Comparison of ENCODE assay signal across 8 cellular contexts in the genomic region with DNA sequence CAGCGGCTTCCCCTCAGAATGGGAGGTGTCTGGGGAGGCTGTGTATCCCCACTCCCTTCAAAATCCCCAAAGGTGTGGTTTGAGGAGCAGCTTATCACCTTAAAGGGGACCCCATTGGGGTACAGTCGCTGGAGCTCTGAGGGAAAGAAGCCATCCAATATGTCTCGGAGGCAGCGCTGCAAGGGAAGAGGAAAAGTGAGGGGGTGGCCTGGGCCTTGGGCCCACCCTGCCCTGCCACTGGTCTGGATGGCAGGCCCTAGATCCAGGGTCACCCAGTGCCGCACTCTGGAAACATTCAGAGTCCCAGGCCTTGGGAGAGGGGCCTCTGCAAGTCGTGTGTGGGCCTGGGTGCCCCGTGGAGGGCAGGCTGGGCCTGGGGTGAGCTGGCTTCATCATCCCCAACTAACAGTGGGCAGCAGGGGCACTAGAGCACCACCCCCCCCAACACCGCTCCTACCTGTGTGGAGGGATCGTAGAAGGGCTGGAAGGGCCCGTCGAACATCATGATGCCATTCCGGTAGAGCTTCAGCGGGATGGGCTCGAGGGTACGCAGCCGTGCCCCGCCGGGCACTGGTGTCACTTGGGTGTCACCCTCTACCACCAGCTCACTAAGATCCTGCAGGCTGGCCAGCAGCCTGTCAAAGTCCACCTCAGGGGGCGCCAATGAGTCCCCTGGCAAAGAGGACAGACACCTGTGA. TPM values are rescaled to one million over a fixed set of nuclear protein-coding genes. Genes with fewer than 3 reads are reported as not detected.
DNase-seq lines count a peak whose midpoint lies in the region; ATAC-seq lines count a peak whose summit lies in the region.

No MANE protein-coding gene starts in this region.

- H3K27me3 Mint-ChIP-seq in IgD-negative memory B cell = no peaks in the 10 kb centered on the region
- no peaks in the 10 kb centered on the region for H3K27me3 Mint-ChIP-seq in activated T-helper 1 cell treated with anti-CD3 and anti-CD28 coated beads, Interleukin-12 subunit alpha, Interleukin-12 subunit beta, Interleukin-2, Interleukin-4 antibody, amounts not matched to agents 30 ng/mL and 10 ng/mL and 1 ng/mL, durations not matched to agents 14 hours and 24 hours and 36 hours (ENCODE audit: insufficient read depth)

- no peak for ATAC-seq in HG02588 (IDR thresholded peaks at IDR 0.05; ENCODE audit: unreplicated experiment)
- ATAC-seq in HG03139 (IDR thresholded peaks at IDR 0.05; ENCODE audit: unreplicated experiment) = no peak

- H3K4me3 Mint-ChIP-seq in IgD-negative memory B cell = peak overlapping the region; percentile 70 to 92 (median 81)
- H3K4me3 Mint-ChIP-seq in activated T-helper 1 cell treated with anti-CD3 and anti-CD28 coated beads, Interleukin-12 subunit alpha, Interleukin-12 subunit beta, Interleukin-2, Interleukin-4 antibody, amounts not matched to agents 30 ng/mL and 10 ng/mL and 1 ng/mL, durations not matched to agents 14 hours and 24 hours and 36 hours = peak overlapping the region; percentile 81

- no peaks in the 10 kb centered on the region for H3K9me3 Mint-ChIP-seq in IgD-negative memory B cell
- no peaks in the 10 kb centered on the region for H3K9me3 Mint-ChIP-seq in activated T-helper 1 cell treated with anti-CD3 and anti-CD28 coated beads, Interleukin-12 subunit alpha, Interleukin-12 subunit beta, Interleukin-2, Interleukin-4 antibody, amounts not matched to agents 30 ng/mL and 10 ng/mL and 1 ng/mL, durations not matched to agents 14 hours and 24 hours and 36 hours

- intact Hi-C loops in activated T-helper 1 cell treated with anti-CD3 and anti-CD28 coated beads, Interleukin-12 subunit alpha, Interleukin-12 subunit beta, Interleukin-2, Interleukin-4 antibody, amounts not matched to agents 30 ng/mL and 10 ng/mL and 1 ng/mL, durations not matched to agents 14 hours and 24 hours and 36 hours (cut with micrococcal nuclease) = loop anchor here (1.0 to 5.0 kb wide), 5 partner anchors 36 to 257 kb away; a partner anchor contains a TSS

- H3K27ac ChIP-seq in substantia nigra (ENCODE audit: low read depth, low read length, poor library complexity, severe bottlenecking) = no peak overlapping the region

- H3K36me3 Mint-ChIP-seq in IgD-negative memory B cell = peaks cover 3% of the 10 kb centered on the region
- peaks cover 32% of the 10 kb centered on the region for H3K36me3 Mint-ChIP-seq in activated T-helper 1 cell treated with anti-CD3 and anti-CD28 coated beads, Interleukin-12 subunit alpha, Interleukin-12 subunit beta, Interleukin-2, Interleukin-4 antibody, amounts not matched to agents 30 ng/mL and 10 ng/mL and 1 ng/mL, durations not matched to agents 14 hours and 24 hours and 36 hours (ENCODE audit: low read depth)

- peaks cover 41 to 86% (median 72%) of the 10 kb centered on the region in 3 donors for H3K4me1 Mint-ChIP-seq in IgD-negative memory B cell
- H3K4me1 Mint-ChIP-seq in activated T-helper 1 cell treated with anti-CD3 and anti-CD28 coated beads, Interleukin-12 subunit alpha, Interleukin-12 subunit beta, Interleukin-2, Interleukin-4 antibody, amounts not matched to agents 30 ng/mL and 10 ng/mL and 1 ng/mL, durations not matched to agents 14 hours and 24 hours and 36 hours (ENCODE audit: low read depth) = peaks cover 77% of the 10 kb centered on the region

- peak overlapping the region; percentile 92 to 100 (median 99) for H3K27ac Mint-ChIP-seq in IgD-negative memory B cell
- peak overlapping the region; percentile 97 for H3K27ac Mint-ChIP-seq in activated T-helper 1 cell treated with anti-CD3 and anti-CD28 coated beads, Interleukin-12 subunit alpha, Interleukin-12 subunit beta, Interleukin-2, Interleukin-4 antibody, amounts not matched to agents 30 ng/mL and 10 ng/mL and 1 ng/mL, durations not matched to agents 14 hours and 24 hours and 36 hours

- peak; percentile 63 for DNase-seq in D341Med (ENCODE audit: low spot score)
- no peak for DNase-seq in activated T-helper 1 cell treated with anti-CD3 and anti-CD28 coated beads, Interleukin-12 subunit alpha, Interleukin-12 subunit beta, Interleukin-2, Interleukin-4 antibody, amounts not matched to agents 30 ng/mL and 10 ng/mL and 1 ng/mL, durations not matched to agents 14 hours and 24 hours and 36 hours (ENCODE audit: low spot score)
- DNase-seq in iPS-NIHi7 (ENCODE audit: extremely low spot score) = peak; percentile 85
- no peak for DNase-seq in KG1 (lab: John Stamatoyannopoulos, UW)
- DNase-seq in substantia nigra (lab: John Stamatoyannopoulos, UW) = no peak

RNA-seq across cellular contexts. Expression of a gene that starts 5.6 kb away (rescaled TPM):
- polyA plus RNA-seq in IgD-negative memory B cell = 1,152 TPM
- total RNA-seq in activated T-helper 1 cell treated with anti-CD3 and anti-CD28 coated beads, Interleukin-12 subunit alpha, Interleukin-12 subunit beta, Interleukin-2, Interleukin-4 antibody, amounts not matched to agents 30 ng/mL and 10 ng/mL and 1 ng/mL, durations not matched to agents 14 hours and 24 hours and 36 hours = 551 and 575 TPM in 2 replicates

RNA-seq across cellular contexts. Expression of a gene that starts 20.9 kb away (rescaled TPM):
- 11.2 TPM for polyA plus RNA-seq in IgD-negative memory B cell
- total RNA-seq in activated T-helper 1 cell treated with anti-CD3 and anti-CD28 coated beads, Interleukin-12 subunit alpha, Interleukin-12 subunit beta, Interleukin-2, Interleukin-4 antibody, amounts not matched to agents 30 ng/mL and 10 ng/mL and 1 ng/mL, durations not matched to agents 14 hours and 24 hours and 36 hours = 14.8 and 22.1 TPM in 2 replicates

RNA-seq across cellular contexts. Expression of a gene that starts 32.2 kb away (rescaled TPM):
- 10,525 TPM for polyA plus RNA-seq in IgD-negative memory B cell
- total RNA-seq in activated T-helper 1 cell treated with anti-CD3 and anti-CD28 coated beads, Interleukin-12 subunit alpha, Interleukin-12 subunit beta, Interleukin-2, Interleukin-4 antibody, amounts not matched to agents 30 ng/mL and 10 ng/mL and 1 ng/mL, durations not matched to agents 14 hours and 24 hours and 36 hours = 394 and 411 TPM in 2 replicates

RNA-seq across cellular contexts. Expression of a gene that starts 51.5 kb away (rescaled TPM):
- 6.6 TPM for polyA plus RNA-seq in IgD-negative memory B cell
- total RNA-seq in activated T-helper 1 cell treated with anti-CD3 and anti-CD28 coated beads, Interleukin-12 subunit alpha, Interleukin-12 subunit beta, Interleukin-2, Interleukin-4 antibody, amounts not matched to agents 30 ng/mL and 10 ng/mL and 1 ng/mL, durations not matched to agents 14 hours and 24 hours and 36 hours = 37.0 and 37.1 TPM in 2 replicates

Comparison
In these comparisons a context has a peak if more than half of its experiments do, and no peak if none do; other contexts are left out.
1. DNase-seq: peak in D341Med (single experiment) and iPS-NIHi7 (single experiment); none in activated T-helper 1 cell treated with anti-CD3 and anti-CD28 coated beads, Interleukin-12 subunit alpha, Interleukin-12 subunit beta, Interleukin-2, Interleukin-4 antibody, amounts not matched to agents 30 ng/mL and 10 ng/mL and 1 ng/mL, durations not matched to agents 14 hours and 24 hours and 36 hours (single experiment), KG1 (single experiment) and substantia nigra (0 of 49).